Comparison of ENCODE assay signal across 17 cellular contexts in genomic region chr18:50397023-50397422, GRCh38. TPM values are rescaled to one million over a fixed set of nuclear protein-coding genes. Genes with fewer than 3 reads are reported as not detected.
DNase-seq lines count a peak whose midpoint lies in the region; ATAC-seq and TF ChIP-seq lines count a peak whose summit lies in the region.
"Had no signal": no experiment of that assay in that cellular context is flagged by ENCODE, and none has a peak within 500 bp of the region (broad histone marks: within the 10 kb centered on the region; RNA-seq: fewer than 3 reads in every experiment).

No MANE protein-coding gene starts in this region.

- no CpG with 5 or more reads among the region's 4 CpGs for WGBS in trophoblast cell (ENCODE audit: extremely low coverage, insufficient coverage, insufficient read length)

- peaks cover 7 to 18% of the 10 kb centered on the region in 2 experiments for H3K4me1 ChIP-seq in trophoblast cell (ENCODE audit: control insufficient read depth in 1 of 2, insufficient read depth in 2 of 2, low read length in 2 of 2)

- no peak overlapping the region for H3K4ac ChIP-seq in trophoblast cell (ENCODE audit: low read depth, low read length)

- no peak overlapping the region for H3K4me3 Mint-ChIP-seq in glutamatergic neuron (ENCODE audit: unreplicated experiment)
- H3K4me3 Mint-ChIP-seq in activated CD4-positive, alpha-beta T cell treated with anti-CD3 and anti-CD28 coated beads, Interleukin-2, amount 10 ng/mL, durations not matched to agents 7 days and 5 days: no peak overlapping the region
- H3K4me3 Mint-ChIP-seq: CD8-positive, alpha-beta T cell; H9 had no signal

- H3K18ac ChIP-seq in trophoblast cell (ENCODE audit: low read length): no peak overlapping the region

- CTCF ChIA-PET in activated CD4-positive, alpha-beta T cell treated with anti-CD3 and anti-CD28 coated beads, Interleukin-2, amount 10 ng/mL, durations not matched to agents 7 days and 5 days (lab: Charles Lee): interaction anchor here (0.7 kb wide), 1 partner anchor 1041 kb away, joined by 5 read pairs; no protein-coding TSS in a partner anchor

- no peak for ATAC-seq in Right ventricle myocardium superior (ENCODE audit: poor library complexity)
- ATAC-seq: CD8-positive, alpha-beta T cell had no signal

- no peak overlapping the region for H4K91ac ChIP-seq in trophoblast cell (ENCODE audit: low read depth, low read length)

- no peak overlapping the region for H4K8ac ChIP-seq in trophoblast cell (ENCODE audit: low read depth, low read length)

- H3K27ac Mint-ChIP-seq in glutamatergic neuron (ENCODE audit: unreplicated experiment): peak overlapping the region; percentile 65
- no peak overlapping the region for H3K27ac Mint-ChIP-seq in activated CD4-positive, alpha-beta T cell treated with anti-CD3 and anti-CD28 coated beads, Interleukin-2, amount 10 ng/mL, durations not matched to agents 7 days and 5 days
- H3K27ac Mint-ChIP-seq: CD8-positive, alpha-beta T cell had no signal

- H3K4me3 ChIP-seq in trophoblast cell (ENCODE audit: low read depth, low read length): no peak overlapping the region
- H3K4me3 ChIP-seq: BLaER1, PC-9 had no signal

- H3K4me1 Mint-ChIP-seq in glutamatergic neuron (ENCODE audit: low read depth, unreplicated experiment): peaks cover 26% of the 10 kb centered on the region
- no peaks in the 10 kb centered on the region for H3K4me1 Mint-ChIP-seq in activated CD4-positive, alpha-beta T cell treated with anti-CD3 and anti-CD28 coated beads, Interleukin-2, amount 10 ng/mL, durations not matched to agents 7 days and 5 days

- H3K79me1 ChIP-seq in trophoblast cell (ENCODE audit: low read length): no peaks in the 10 kb centered on the region

- H3K27me3 ChIP-seq in trophoblast cell (ENCODE audit: insufficient read depth, low read length): no peaks in the 10 kb centered on the region
- H3K27me3 ChIP-seq: BLaER1 had no signal

- H3K36me3 ChIP-seq in trophoblast cell (ENCODE audit: control insufficient read depth in 1 of 2, insufficient read depth in 2 of 2, low read length in 2 of 2): peaks cover 0 to 2% of the 10 kb centered on the region in 2 experiments

- no peak for TF ChIP-seq CTCF in glutamatergic neuron (IDR thresholded peaks at IDR 0.05; ENCODE audit: partially characterized antibody, unreplicated experiment)

- no peak overlapping the region for H2BK5ac ChIP-seq in trophoblast cell (ENCODE audit: low read depth, low read length, poor library complexity)

- H3K27ac ChIP-seq in trophoblast cell (ENCODE audit: low read depth, low read length): no peak overlapping the region
- H3K27ac ChIP-seq: BLaER1, PC-9, RWPE1 had no signal

- peaks cover 2% of the 10 kb centered on the region for H3K27me3 Mint-ChIP-seq in glutamatergic neuron (ENCODE audit: unreplicated experiment)
- peaks cover 19% of the 10 kb centered on the region for H3K27me3 Mint-ChIP-seq in activated CD4-positive, alpha-beta T cell treated with anti-CD3 and anti-CD28 coated beads, Interleukin-2, amount 10 ng/mL, durations not matched to agents 7 days and 5 days

- no peak overlapping the region for H2AFZ ChIP-seq in trophoblast cell (ENCODE audit: insufficient read depth, low read length, poor library complexity)
- H2AFZ ChIP-seq: PC-9 had no signal

- H3K9me3 Mint-ChIP-seq in glutamatergic neuron (ENCODE audit: unreplicated experiment): no peaks in the 10 kb centered on the region
- H3K9me3 Mint-ChIP-seq in activated CD4-positive, alpha-beta T cell treated with anti-CD3 and anti-CD28 coated beads, Interleukin-2, amount 10 ng/mL, durations not matched to agents 7 days and 5 days: no peaks in the 10 kb centered on the region
- H3K9me3 Mint-ChIP-seq: CD8-positive, alpha-beta T cell; H9 had no signal

- H3K9me3 ChIP-seq in trophoblast cell (ENCODE audit: insufficient read depth, low read depth, low read length): peaks cover 2% of the 10 kb centered on the region
- H3K9me3 ChIP-seq: BLaER1 had no signal

- no peaks in the 10 kb centered on the region for H3K36me3 Mint-ChIP-seq in glutamatergic neuron (ENCODE audit: unreplicated experiment)
- peaks cover 27% of the 10 kb centered on the region for H3K36me3 Mint-ChIP-seq in activated CD4-positive, alpha-beta T cell treated with anti-CD3 and anti-CD28 coated beads, Interleukin-2, amount 10 ng/mL, durations not matched to agents 7 days and 5 days (ENCODE audit: low read depth)
- H3K36me3 Mint-ChIP-seq: CD8-positive, alpha-beta T cell had no signal

- no peaks in the 10 kb centered on the region for H3K79me2 ChIP-seq in trophoblast cell (ENCODE audit: control insufficient read depth, insufficient read depth, low read length, poor library complexity)

- DNase-seq in NCI-H146 (lab: John Stamatoyannopoulos, UW): peak; percentile 15
- no peak for DNase-seq in NCI-H146 treated with DMSO at 0.1 percent for 48 hours (lab: John Stamatoyannopoulos, UW; ENCODE audit: unreplicated experiment)
- peak; percentile 69 for DNase-seq in NCI-H2171 (lab: John Stamatoyannopoulos, UW)
- DNase-seq in glutamatergic neuron: peak; percentile 56
- no peak for DNase-seq in iPS-NIHi7 (ENCODE audit: extremely low spot score)
- no peak for DNase-seq in trophoblast cell
- no peak for DNase-seq in Right ventricle myocardium superior
- DNase-seq in activated CD4-positive, alpha-beta T cell treated with anti-CD3 and anti-CD28 coated beads, Interleukin-2, amount 10 ng/mL, durations not matched to agents 7 days and 5 days: no peak
- DNase-seq: Calu3; CD8-positive, alpha-beta T cell; DMS79 treated with DMSO at 0.1 percent for 48 hours; H9; KG1; NCI-H2029; PC-9 had no signal

- H3K4me2 ChIP-seq in trophoblast cell (ENCODE audit: low read length): no peak overlapping the region
- H3K4me2 ChIP-seq: BLaER1, PC-9 had no signal

- no peak overlapping the region for H4K12ac ChIP-seq in trophoblast cell (ENCODE audit: low read depth, low read length)

- POLR2A ChIA-PET in activated CD4-positive, alpha-beta T cell treated with anti-CD3 and anti-CD28 coated beads, Interleukin-2, amount 10 ng/mL, durations not matched to agents 7 days and 5 days (lab: Charles Lee): no interaction called here

- no peak overlapping the region for H2BK120ac ChIP-seq in trophoblast cell (ENCODE audit: insufficient read depth, low read length, poor library complexity)

- H3K9ac ChIP-seq in trophoblast cell (ENCODE audit: low read length): no peak overlapping the region
- H3K9ac ChIP-seq: BLaER1 had no signal

- intact Hi-C loops in Right ventricle myocardium superior (cut with DNase I): no loop called here

- no peak overlapping the region for H2BK12ac ChIP-seq in trophoblast cell (ENCODE audit: low read length)

- H3K14ac ChIP-seq in trophoblast cell (ENCODE audit: low read length): no peak overlapping the region

- H2AK5ac ChIP-seq in trophoblast cell (ENCODE audit: low read length): no peak overlapping the region

- no peak overlapping the region for H3K23ac ChIP-seq in trophoblast cell (ENCODE audit: low read length)

RNA-seq across cellular contexts. Expression of gene SKA1, which starts 22.2 kb away (rescaled TPM):
- 2.0 TPM for total RNA-seq in glutamatergic neuron (ENCODE audit: unreplicated experiment)
- 14.8 and 16.2 TPM in 2 replicates for polyA plus RNA-seq in trophoblast cell (2013)
- total RNA-seq in Right ventricle myocardium superior: 0.65 TPM
- total RNA-seq in activated CD4-positive, alpha-beta T cell treated with anti-CD3 and anti-CD28 coated beads, Interleukin-2, amount 10 ng/mL, durations not matched to agents 7 days and 5 days: 10 to 100 TPM; 44.1 to 51.4 TPM

Comparison
In these comparisons a context has a peak if more than half of its experiments do, and no peak if none do; other contexts are left out.
1. DNase-seq: peak in NCI-H146 (single experiment), NCI-H2171 (single experiment) and glutamatergic neuron (single experiment); none in NCI-H146 treated with DMSO at 0.1 percent for 48 hours (single experiment), iPS-NIHi7 (single experiment), trophoblast cell (0 of 2), Right ventricle myocardium superior (single experiment) and activated CD4-positive, alpha-beta T cell treated with anti-CD3 and anti-CD28 coated beads, Interleukin-2, amount 10 ng/mL, durations not matched to agents 7 days and 5 days (single experiment).
2. RNA of gene SKA1, which starts 22.2 kb away (total RNA-seq): 44.1 to 51.4 TPM in activated CD4-positive, alpha-beta T cell treated with anti-CD3 and anti-CD28 coated beads, Interleukin-2, amount 10 ng/mL, durations not matched to agents 7 days and 5 days; 2.0 TPM in glutamatergic neuron (single experiment) and 0.65 TPM in Right ventricle myocardium superior (single experiment); every median in the first group is over 10 times any median in the second.